Comparison of ENCODE assay signal across 7 cellular contexts in genomic region chr1:13725714-13726175, GRCh38. TPM values are rescaled to one million over a fixed set of nuclear protein-coding genes. Genes with fewer than 3 reads are reported as not detected.
A peak's percentile ranks its signal among the peaks of the same experiment; 100 is the strongest.
DNase-seq lines count a peak whose midpoint lies in the region; ATAC-seq and TF ChIP-seq lines count a peak whose summit lies in the region.

No MANE protein-coding gene starts in this region.

- no peak overlapping the region for H3K4me3 Mint-ChIP-seq in activated T-cell treated with anti-CD3 and anti-CD28 coated beads, Interleukin-2, amount 50 U/mL, for 24 hours

- no peaks in the 10 kb centered on the region for H3K9me3 Mint-ChIP-seq in activated T-cell treated with anti-CD3 and anti-CD28 coated beads, Interleukin-2, amount 50 U/mL, for 24 hours

- H3K27ac ChIP-seq in foreskin keratinocyte, result no peak overlapping the region

- H3K4me1 Mint-ChIP-seq in activated T-cell treated with anti-CD3 and anti-CD28 coated beads, Interleukin-2, amount 50 U/mL, for 24 hours (ENCODE audit: low read depth), result peaks cover 64% of the 10 kb centered on the region

- peak; percentile 75 for TF ChIP-seq CTCF in GM12873 (IDR thresholded peaks at IDR 0.05; ENCODE audit: insufficient read depth, low read depth, low read length, missing control alignments)
- peak; percentile 78 for TF ChIP-seq CTCF in foreskin keratinocyte (conservative IDR thresholded peaks at IDR 0.05)

- peaks cover 3% of the 10 kb centered on the region for H3K4me1 ChIP-seq in foreskin keratinocyte

- peaks cover 16% of the 10 kb centered on the region for H3K36me3 Mint-ChIP-seq in activated T-cell treated with anti-CD3 and anti-CD28 coated beads, Interleukin-2, amount 50 U/mL, for 24 hours (ENCODE audit: low read depth)

- no peak overlapping the region for H3K27ac Mint-ChIP-seq in activated T-cell treated with anti-CD3 and anti-CD28 coated beads, Interleukin-2, amount 50 U/mL, for 24 hours

- peak; percentile 81 for ATAC-seq in foreskin keratinocyte
- ATAC-seq in GM18868 (IDR thresholded peaks at IDR 0.05; ENCODE audit: unreplicated experiment), result no peak
- ATAC-seq in GM19324 (IDR thresholded peaks at IDR 0.05; ENCODE audit: low FRiP score, unreplicated experiment), result no peak

- peak; percentile 34 for DNase-seq in M059J (ENCODE audit: low read depth)
- peak; percentile 57 for DNase-seq in activated T-cell treated with anti-CD3 and anti-CD28 coated beads, Interleukin-2, amount 50 U/mL, for 24 hours
- DNase-seq in foreskin keratinocyte, result peak in 1 of 2 donors; percentile 51
- peak; percentile 39 for DNase-seq in stimulated activated CD4-positive, alpha-beta T cell treated with anti-CD3 and anti-CD28 coated beads, Interleukin-2, amount 100 ng/mL, for 4 hours (ENCODE audit: low read depth)

- H3K27me3 Mint-ChIP-seq in activated T-cell treated with anti-CD3 and anti-CD28 coated beads, Interleukin-2, amount 50 U/mL, for 24 hours, result no peaks in the 10 kb centered on the region

- H3K27me3 ChIP-seq in foreskin keratinocyte, result no peaks in the 10 kb centered on the region

RNA-seq across cellular contexts. Expression of gene PRDM2, which starts 25.8 kb away (rescaled TPM):
- total RNA-seq in M059J (2014; rRNA removed; shearing (Covaris generic)), result 9.2 and 11.3 TPM in 2 replicates
- total RNA-seq in foreskin keratinocyte, result 19.0 and 19.1 TPM in 2 replicates
- 5.2 and 6.0 TPM in 2 replicates for polyA plus RNA-seq in foreskin keratinocyte
